In genomic region chr5:79552984-79553383, GRCh38 we compare ENCODE assay signal across 20 cellular contexts. TPM values are rescaled to one million over a fixed set of nuclear protein-coding genes. Genes with fewer than 3 reads are reported as not detected.
A peak's percentile ranks its signal among the peaks of the same experiment; 100 is the strongest.
DNase-seq lines count a peak whose midpoint lies in the region; ATAC-seq and TF ChIP-seq lines count a peak whose summit lies in the region.
"Had no signal": no experiment of that assay in that cellular context is flagged by ENCODE, and none has a peak within 500 bp of the region (broad histone marks: within the 10 kb centered on the region; RNA-seq: fewer than 3 reads in every experiment).

No MANE protein-coding gene starts in this region.

- TF ChIP-seq CTCF in IMR-90 (conservative IDR thresholded peaks at IDR 0.05; ENCODE audit: low read depth, low read length) (no peak), brain microvascular endothelial cell (IDR thresholded peaks at IDR 0.05; ENCODE audit: low read depth, low read length, missing control alignments) (no peak), lower lobe of right lung (IDR thresholded peaks at IDR 0.05) (no peak)

- CTCF ChIA-PET in CD4-positive, alpha-beta memory T cell (lab: Charles Lee; ENCODE audit: partially characterized antibody), result interaction anchor here (0.7 to 1.6 kb wide), 2 partner anchors 10 to 15 kb away, joined by 3 to 6 read pairs; no protein-coding TSS in a partner anchor
- CTCF ChIA-PET in IMR-90 (lab: Yijun Ruan, JAX), result no interaction called here

- no peaks in the 10 kb centered on the region for H3K36me3 Mint-ChIP-seq in CD4-positive, alpha-beta memory T cell
- H3K36me3 Mint-ChIP-seq: CD8-positive, alpha-beta T cell had no signal

- ATAC-seq in IMR-90 (ENCODE audit: low read depth) (no peak), SK-N-SH treated with all-trans-retinoic acid at 6 μM for 48 hours (peak; percentile 77), GM19035 (IDR thresholded peaks at IDR 0.05; ENCODE audit: unreplicated experiment) (no peak), lower lobe of right lung (no peak)
- ATAC-seq: activated T-cell treated with anti-CD3 and anti-CD28 coated beads, Interleukin-2, amount 50 U/mL, for 4 hours; CD8-positive, alpha-beta T cell; esophagus mucosa; Panc1 had no signal

- no peaks in the 10 kb centered on the region for H3K9me3 ChIP-seq in CD4-positive, alpha-beta memory T cell (ENCODE audit: control insufficient read depth in 1 of 2, low read length in 2 of 2)
- H3K9me3 ChIP-seq in IMR-90 (ENCODE audit: control insufficient read depth, insufficient read depth, low read length) (no peaks in the 10 kb centered on the region), lower lobe of right lung (no peaks in the 10 kb centered on the region)
- H3K9me3 ChIP-seq: upper lobe of left lung had no signal

- H3K4ac ChIP-seq in IMR-90 (ENCODE audit: low read depth, low read length), result no peak overlapping the region

- no peaks in the 10 kb centered on the region for H3K9me1 ChIP-seq in IMR-90 (ENCODE audit: insufficient read depth, low read length)

- H2AFZ ChIP-seq in IMR-90 (replicated peaks; ENCODE audit: low read length, poor library complexity), result no peak overlapping the region

- no peak overlapping the region for H3K18ac ChIP-seq in IMR-90 (ENCODE audit: low read depth, low read length)

- no peaks in the 10 kb centered on the region for H3K79me1 ChIP-seq in IMR-90 (ENCODE audit: low read depth in 1 of 2, low read length in 2 of 2)

- H3K27ac ChIP-seq in CD4-positive, alpha-beta memory T cell (ENCODE audit: low read depth, low read length), result no peak overlapping the region
- H3K27ac ChIP-seq in IMR-90 (ENCODE audit: insufficient read depth, low read length), result no peak overlapping the region
- H3K27ac ChIP-seq in brain microvascular endothelial cell, result no peak overlapping the region
- H3K27ac ChIP-seq in lower lobe of right lung, result no peak overlapping the region
- H3K27ac ChIP-seq: upper lobe of left lung had no signal

- peak overlapping the region in 4 of 7 donors; percentile 1 to 82 (median 26) for H3K27ac Mint-ChIP-seq in CD4-positive, alpha-beta memory T cell
- H3K27ac Mint-ChIP-seq: CD8-positive, alpha-beta T cell had no signal

- H2BK15ac ChIP-seq in IMR-90 (ENCODE audit: low read depth, low read length), result no peak overlapping the region

- H4K20me1 ChIP-seq in IMR-90 (ENCODE audit: insufficient read depth, low read length), result no peaks in the 10 kb centered on the region

- no peaks in the 10 kb centered on the region for H3K36me3 ChIP-seq in CD4-positive, alpha-beta memory T cell (ENCODE audit: insufficient read depth, low read length)
- H3K36me3 ChIP-seq in IMR-90 (ENCODE audit: control insufficient read depth, insufficient read depth, low read length) (no peaks in the 10 kb centered on the region), brain microvascular endothelial cell (replicated peaks) (no peaks in the 10 kb centered on the region), lower lobe of right lung (no peaks in the 10 kb centered on the region)
- H3K36me3 ChIP-seq: upper lobe of left lung had no signal

- H3K23ac ChIP-seq in IMR-90 (ENCODE audit: low read depth, low read length), result no peak overlapping the region

- H2BK120ac ChIP-seq in IMR-90 (ENCODE audit: low read depth, low read length), result no peak overlapping the region

- no peaks in the 10 kb centered on the region for H3K9me3 Mint-ChIP-seq in CD4-positive, alpha-beta memory T cell
- H3K9me3 Mint-ChIP-seq: activated T-cell treated with anti-CD3 and anti-CD28 coated beads, Interleukin-2, amount 50 U/mL, for 4 hours had no signal

- no peaks in the 10 kb centered on the region for H3K4me1 ChIP-seq in CD4-positive, alpha-beta memory T cell (ENCODE audit: insufficient read depth, low read length)
- H3K4me1 ChIP-seq in IMR-90 (ENCODE audit: control insufficient read depth, insufficient read depth, low read length) (no peaks in the 10 kb centered on the region), lower lobe of right lung (no peaks in the 10 kb centered on the region)

- intact Hi-C loops in CD4-positive, alpha-beta memory T cell (cut with micrococcal nuclease), result no loop called here
- intact Hi-C loops in IMR-90 (cut with micrococcal nuclease) (no loop called here), lower lobe of right lung (cut with DNase I) (no loop called here)

- no peaks in the 10 kb centered on the region for H3K27me3 ChIP-seq in CD4-positive, alpha-beta memory T cell (ENCODE audit: insufficient read depth, low read length)
- no peaks in the 10 kb centered on the region; the same call in none of the 2 replicates for H3K27me3 ChIP-seq in IMR-90 (ENCODE audit: control insufficient read depth, insufficient read depth, low read length)
- H3K27me3 ChIP-seq in brain microvascular endothelial cell (replicated peaks), result no peaks in the 10 kb centered on the region
- no peaks in the 10 kb centered on the region for H3K27me3 ChIP-seq in lower lobe of right lung (ENCODE audit: low read depth)
- H3K27me3 ChIP-seq: upper lobe of left lung had no signal

- H2BK20ac ChIP-seq in IMR-90 (ENCODE audit: low read depth, low read length), result no peak overlapping the region

- peaks cover 5 to 14% (median 6%) of the 10 kb centered on the region in 4 donors for H3K4me1 Mint-ChIP-seq in CD4-positive, alpha-beta memory T cell

- TF ChIP-seq RAD21 in IMR-90 (IDR thresholded peaks at IDR 0.05; ENCODE audit: low read length), result no peak

- H3K56ac ChIP-seq in IMR-90 (ENCODE audit: extremely low read depth, insufficient read depth, low read length), result no peak overlapping the region

- H3K4me3 ChIP-seq in CD4-positive, alpha-beta memory T cell (ENCODE audit: low read length in 2 of 2), result no peak overlapping the region
- H3K4me3 ChIP-seq in IMR-90 (ENCODE audit: insufficient read depth, low read depth, low read length) (no peak overlapping the region), brain microvascular endothelial cell (ENCODE audit: low read depth, low read length) (no peak overlapping the region), lower lobe of right lung (no peak overlapping the region)
- H3K4me3 ChIP-seq: upper lobe of left lung had no signal

- H3K9ac ChIP-seq in IMR-90 (ENCODE audit: low read depth, low read length), result no peak overlapping the region

- POLR2A ChIA-PET in CD4-positive, alpha-beta memory T cell (lab: Charles Lee; ENCODE audit: partially characterized antibody), result interaction anchor here (1.4 kb wide), 1 partner anchor 39 kb away, joined by 4 read pairs; the partner anchor contains the start of gene HOMER1
- POLR2A ChIA-PET in IMR-90 (lab: Charles Lee; ENCODE audit: unreplicated experiment), result no interaction called here

- no peaks in the 10 kb centered on the region for H3K27me3 Mint-ChIP-seq in CD4-positive, alpha-beta memory T cell

- no peak for TF ChIP-seq POLR2A in IMR-90 (IDR thresholded peaks at IDR 0.05; ENCODE audit: low read depth, low read length)

- H3K4me2 ChIP-seq in IMR-90 (ENCODE audit: low read depth, low read length), result no peak overlapping the region

- no peak overlapping the region for H2AK9ac ChIP-seq in IMR-90 (replicated peaks; ENCODE audit: low read depth, low read length, poor library complexity)

- no peak overlapping the region for H2BK5ac ChIP-seq in IMR-90 (ENCODE audit: low read depth, low read length, poor library complexity, severe bottlenecking)

- H4K91ac ChIP-seq in IMR-90 (ENCODE audit: insufficient read depth, low read depth, low read length), result no peak overlapping the region

- H3K14ac ChIP-seq in IMR-90 (replicated peaks; ENCODE audit: low read depth, low read length), result no peak overlapping the region

- H2AK5ac ChIP-seq in IMR-90 (ENCODE audit: low read depth, low read length), result no peak overlapping the region

- H4K8ac ChIP-seq in IMR-90 (ENCODE audit: low read depth in 2 of 2, low read length in 2 of 2), result no peak overlapping the region

- H4K5ac ChIP-seq in IMR-90 (ENCODE audit: low read depth, low read length), result no peak overlapping the region

- no TSS peak for BruUV-seq in IMR-90 (replicated peaks; lab: Mats Ljungman, UMichigan)

- 14% methylated on average over 3 of the region's 4 CpGs; no CpG with 5 or more reads in 1 of the 2 experiments for WGBS in IMR-90 (ENCODE audit: extremely low coverage in 2 of 2, insufficient read length in 1 of 2), 2 experiments

- in situ Hi-C loops in IMR-90 (cut with MboI; ENCODE audit: low sequenced_read_pairs) (loop anchor here (5.0 kb wide), 1 partner anchor 529 kb away; no protein-coding TSS in a partner anchor), brain microvascular endothelial cell (cut with HindIII; ENCODE audit: low pct_ligation_motif_present, low sequenced_read_pairs) (no loop called here)

- DNase-seq in CD4-positive, alpha-beta memory T cell, result peak in 2 of 5 donors; percentile 17 to 20
- DNase-seq in IMR-90 (peak; percentile 46), left kidney (ENCODE audit: low read depth, low spot score) (peak; percentile 5), brain microvascular endothelial cell (no peak), middle frontal gyrus (ENCODE audit: extremely low spot score, low spot score) (no peak), lower lobe of right lung (no peak)
- DNase-seq: activated CD4-positive, alpha-beta T cell treated with anti-CD3 and anti-CD28 coated beads, Interleukin-2, amount 50 U/mL, for 48 hours; activated T-cell treated with anti-CD3 and anti-CD28 coated beads, Interleukin-2, amount 50 U/mL, for 4 hours; CD8-positive, alpha-beta T cell; hippocampal formation; NCI-H187 treated with DMSO at 0.1 percent for 48 hours; NCI-H524 treated with DMSO at 0.1 percent for 48 hours; stimulated activated naive CD4-positive, alpha-beta T cell treated with Interleukin-2 at 50 U/mL for 16 hours; SW 1271; upper lobe of left lung had no signal

- dilution Hi-C loops in IMR-90 (cut with HindIII; ENCODE audit: low sequenced_read_pairs, unreplicated experiment), result no loop called here

- no peak overlapping the region for H3K4me3 Mint-ChIP-seq in CD4-positive, alpha-beta memory T cell
- H3K4me3 Mint-ChIP-seq: activated T-cell treated with anti-CD3 and anti-CD28 coated beads, Interleukin-2, amount 50 U/mL, for 4 hours; CD8-positive, alpha-beta T cell; neural crest cell had no signal

TF ChIP-seq in SK-N-SH treated with all-trans-retinoic acid at 6 μM for 48 hours, 23 proteins besides CTCF, POLR2A, EP300 and RAD21:
- TF ChIP-seq TCF4 (CRISPR knock-in tag; IDR thresholded peaks at IDR 0.05; ENCODE audit: borderline replicate concordance) (peak; percentile 80), RARB (CRISPR knock-in tag; IDR thresholded peaks at IDR 0.05) (no peak)

RNA-seq across cellular contexts. Expression of gene HOMER1, which starts 39.0 kb away (rescaled TPM):
- total RNA-seq in CD4-positive, alpha-beta memory T cell, result 1 to 10 TPM; 1.5 to 1.7 TPM
- 1 to 10 TPM; 1.7 to 2.9 TPM for polyA plus RNA-seq in CD4-positive, alpha-beta memory T cell
- total RNA-seq in IMR-90 (2012; rRNA removed) (6.8 and 6.9 TPM in 2 replicates), lower lobe of right lung (6.9 TPM)
- 1.3 and 1.9 TPM in 2 replicates for polyA plus RNA-seq in IMR-90 (2012; rRNA removed)
- 0.52 and 0.56 TPM in 2 replicates for polyA plus RNA-seq in IMR-90 (2012; cell fraction: cytosol; rRNA removed)
- 0.36 and 1.2 TPM in 2 replicates for polyA plus RNA-seq in IMR-90 (2012; cell fraction: nucleus; rRNA removed; ENCODE audit: low replicate concordance)

RNA-seq across cellular contexts. Expression of gene TENT2, which starts 59.3 kb away (rescaled TPM):
- 100 to 1,000 TPM; 103 to 112 TPM for total RNA-seq in CD4-positive, alpha-beta memory T cell
- polyA plus RNA-seq in CD4-positive, alpha-beta memory T cell, result 10 to 100 TPM; 53.4 to 61.7 TPM
- total RNA-seq in IMR-90 (2012; rRNA removed) (36.4 and 41.4 TPM in 2 replicates), lower lobe of right lung (66.7 TPM)
- 17.1 and 20.0 TPM in 2 replicates for polyA plus RNA-seq in IMR-90 (2012; rRNA removed)
- polyA plus RNA-seq in IMR-90 (2012; cell fraction: cytosol; rRNA removed), result 5.8 and 6.7 TPM in 2 replicates
- polyA plus RNA-seq in IMR-90 (2012; cell fraction: nucleus; rRNA removed; ENCODE audit: low replicate concordance), result 9.6 and 61.5 TPM in 2 replicates

Comparison
In these comparisons a context has a peak if more than half of its experiments do, and no peak if none do; other contexts are left out.
1. DNase-seq: peak in IMR-90 (single experiment) and left kidney (single experiment); none in brain microvascular endothelial cell (single experiment), middle frontal gyrus (single experiment) and lower lobe of right lung (single experiment).